Comparison of ENCODE assay signal across 19 cellular contexts in the genomic region with DNA sequence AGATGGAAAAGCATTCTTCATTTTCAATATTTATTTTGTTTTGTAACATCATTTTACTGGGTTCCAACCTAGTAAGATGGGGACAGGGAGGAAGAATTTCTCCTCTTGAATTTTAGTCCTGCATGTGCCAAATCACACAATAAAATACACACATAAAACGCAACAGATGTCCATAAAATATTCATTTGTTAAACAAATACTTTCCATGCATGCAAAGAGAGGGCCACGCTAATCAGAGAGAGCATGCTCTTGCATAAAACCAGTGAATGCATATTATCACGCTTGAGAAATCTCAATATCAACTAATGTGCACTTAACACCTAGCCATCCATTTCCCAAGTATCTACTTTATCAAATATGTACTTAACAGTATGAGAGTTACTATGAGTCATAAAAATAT.
"Had no signal": no experiment of that assay in that cellular context is flagged by ENCODE, and none has a peak within 500 bp of the region (broad histone marks: within the 10 kb centered on the region; RNA-seq: fewer than 3 reads in every experiment).

No MANE protein-coding gene starts in this region.

- H3K27me3 ChIP-seq: cardiac muscle cell, transverse colon had no signal

- DNase-seq: activated CD4-positive, alpha-beta T cell treated with anti-CD3 and anti-CD28 coated beads for 36 hours; activated CD4-positive, alpha-beta T cell treated with anti-CD3 and anti-CD28 coated beads, Interleukin-2, amount 50 U/mL, for 48 hours; activated gamma-delta T cell treated with Interleukin-2 at 50 U/mL for 16 hours; activated naive CD8-positive, alpha-beta T cell treated with anti-CD3 and anti-CD28 coated beads for 36 hours; activated T-cell treated with anti-CD3 and anti-CD28 coated beads for 4 hours; amniotic stem cell; effector memory CD4-positive, alpha-beta T cell; foreskin melanocyte; hypothalamus; nucleus accumbens; posterior cingulate gyrus; stimulated activated CD4-positive, alpha-beta T cell treated with anti-CD3 and anti-CD28 coated beads, Interleukin-2, amount 100 ng/mL, for 48 hours; T-helper 17 cell; transverse colon had no signal

- H3K27ac ChIP-seq: cardiac muscle cell, epithelial cell of prostate, skin epidermis had no signal

- H3K36me3 ChIP-seq: cardiac muscle cell, transverse colon had no signal

- ATAC-seq: activated CD4-positive, alpha-beta T cell treated with anti-CD3 and anti-CD28 coated beads for 36 hours; natural killer cell treated with Interleukin-12 subunit alpha and Interleukin-12 subunit beta and Interleukin-15 and Interleukin-18, amount 100 ng/mL, for 72 hours; T-helper 17 cell had no signal

- H3K9me3 ChIP-seq: transverse colon had no signal

- H3K4me3 ChIP-seq: cardiac muscle cell, lung, skin epidermis, transverse colon had no signal
